ENCODE assay signal across 23 cellular contexts in genomic region chr1:97092824-97093223, GRCh38.
A peak's percentile ranks its signal among the peaks of the same experiment; 100 is the strongest.
DNase-seq lines count a peak whose midpoint lies in the region; ATAC-seq, FAIRE-seq and TF ChIP-seq lines count a peak whose summit lies in the region.
"Had no signal": no experiment of that assay in that cellular context is flagged by ENCODE, and none has a peak within 500 bp of the region (broad histone marks: within the 10 kb centered on the region; RNA-seq: fewer than 3 reads in every experiment).

No MANE protein-coding gene starts in this region.

- H3K36me3 ChIP-seq in SJSA1 (no peaks in the 10 kb centered on the region), osteoblast (ENCODE audit: insufficient read depth, low read length) (no peaks in the 10 kb centered on the region)
- H3K36me3 ChIP-seq: BE2C had no signal

- H3K4me3 ChIP-seq in A549 (no peak overlapping the region), SJSA1 (no peak overlapping the region), osteoblast (ENCODE audit: insufficient read depth, low read length) (no peak overlapping the region), dorsolateral prefrontal cortex (no peak overlapping the region)

- no peaks in the 10 kb centered on the region for H3K9me3 ChIP-seq in A549
- no peaks in the 10 kb centered on the region for H3K9me3 ChIP-seq in SJSA1 (replicated peaks)
- no peaks in the 10 kb centered on the region for H3K9me3 ChIP-seq in osteoblast (ENCODE audit: low read depth, low read length)
- H3K9me3 ChIP-seq: BE2C had no signal

- peaks cover 20% of the 10 kb centered on the region for H3K4me1 ChIP-seq in A549
- peaks cover 33% of the 10 kb centered on the region for H3K4me1 ChIP-seq in SJSA1 (replicated peaks)
- H3K4me1 ChIP-seq in osteoblast (ENCODE audit: insufficient read depth, low read length), result peaks cover 16% of the 10 kb centered on the region

- FAIRE-seq in A549 (lab: Jason Lieb, UNC), result no peak
- FAIRE-seq in frontal cortex (lab: Jason Lieb, UNC), result no peak
- FAIRE-seq: GM12892, GM18507, H1 had no signal

- DNase-seq in A549 (ENCODE audit: low read depth in 1 of 2, low spot score in 1 of 2), result no peak
- no peak for DNase-seq in SJSA1 (ENCODE audit: low read depth in 1 of 2, low spot score in 2 of 2)
- DNase-seq in osteoblast (ENCODE audit: insufficient read length, low spot score, missing footprints), result no peak
- no peak for DNase-seq in frontal cortex (ENCODE audit: low spot score in 2 of 2)
- no peak for DNase-seq in dorsolateral prefrontal cortex
- DNase-seq: 8988T; ACHN; BE2C; C1 segment of cervical spinal cord; CD4-positive, CD25-positive, alpha-beta regulatory T cell; CD8-positive, alpha-beta memory T cell; COR-L47; DMS 273 treated with DMSO at 0.1 percent for 48 hours; DMS53; DND-41; EL; H9 had no signal

- no peaks in the 10 kb centered on the region for H3K27me3 ChIP-seq in SJSA1 (replicated peaks)
- H3K27me3 ChIP-seq in osteoblast (ENCODE audit: insufficient read depth, low read length), result no peaks in the 10 kb centered on the region
- no peaks in the 10 kb centered on the region for H3K27me3 ChIP-seq in dorsolateral prefrontal cortex
- H3K27me3 ChIP-seq: BE2C had no signal

- TF ChIP-seq CTCF in A549 (IDR thresholded peaks at IDR 0.05) (no peak), osteoblast (IDR thresholded peaks at IDR 0.05; ENCODE audit: extremely low read depth, low read depth, low read length) (no peak), dorsolateral prefrontal cortex (IDR thresholded peaks at IDR 0.05 in 54 of 56, conservative IDR thresholded peaks at IDR 0.05 in 2 of 56; ENCODE audit: low read depth in 1 of 56, partially characterized antibody in 56 of 56) (no peak)

- CTCF ChIA-PET in A549 (lab: Yijun Ruan, JAX), result interaction anchor here (1.1 to 1.4 kb wide), 2 partner anchors 46 to 961 kb away, joined by 3 read pairs; no protein-coding TSS in a partner anchor

- H3K27ac ChIP-seq in A549 (peak overlapping the region; percentile 63 to 67; a peak in 4 of 6 replicates), SJSA1 (peak overlapping the region; percentile 86; the same call in 1 of the 2 replicates), osteoblast (ENCODE audit: low read depth, low read length) (peak overlapping the region; percentile 97), dorsolateral prefrontal cortex (no peak overlapping the region)
- H3K27ac ChIP-seq: HL-60 had no signal

- no peak for ATAC-seq in A549
- ATAC-seq in GM18868 (IDR thresholded peaks at IDR 0.05; ENCODE audit: unreplicated experiment), result peak; percentile 39
- ATAC-seq in HG03469 (IDR thresholded peaks at IDR 0.05; ENCODE audit: unreplicated experiment), result no peak

- H4K20me1 ChIP-seq in osteoblast (ENCODE audit: insufficient read depth, low read length), result no peaks in the 10 kb centered on the region

- TF ChIP-seq RAD21 in A549 (conservative IDR thresholded peaks at IDR 0.05 in 1 of 2, IDR thresholded peaks at IDR 0.05 in 1 of 2), result no peak

- POLR2A ChIA-PET in A549 (lab: Yijun Ruan, JAX), result no interaction called here

- TF ChIP-seq EP300 in A549 (IDR thresholded peaks at IDR 0.05), result no peak

- no peak overlapping the region for H2AFZ ChIP-seq in osteoblast (ENCODE audit: low read length)

- no peak for TF ChIP-seq POLR2A in A549 (IDR thresholded peaks at IDR 0.05; ENCODE audit: low read length)

- H3K79me2 ChIP-seq in osteoblast (ENCODE audit: insufficient read depth, low read length), result no peaks in the 10 kb centered on the region

- intact Hi-C loops in dorsolateral prefrontal cortex (cut with DNase I), result no loop called here

- H3K4me2 ChIP-seq in A549 (no peak overlapping the region; the same call in 2 of the 3 replicates), osteoblast (ENCODE audit: insufficient read depth, low read length) (no peak overlapping the region)

TF ChIP-seq in A549, 52 proteins besides CTCF, POLR2A, EP300 and RAD21:
- TF ChIP-seq RARB (CRISPR knock-in tag; IDR thresholded peaks at IDR 0.05) (no peak), REST (IDR thresholded peaks at IDR 0.05) (no peak), EHF (CRISPR knock-in tag; IDR thresholded peaks at IDR 0.05) (no peak)

Comparison
In these comparisons a context has a peak if more than half of its experiments do, and no peak if none do; other contexts are left out.
1. H3K27ac ChIP-seq: peak in A549 (2 of 2), SJSA1 (single experiment) and osteoblast (single experiment); none in dorsolateral prefrontal cortex (0 of 59).